ENCODE assay signal across 8 cellular contexts in the genomic region with DNA sequence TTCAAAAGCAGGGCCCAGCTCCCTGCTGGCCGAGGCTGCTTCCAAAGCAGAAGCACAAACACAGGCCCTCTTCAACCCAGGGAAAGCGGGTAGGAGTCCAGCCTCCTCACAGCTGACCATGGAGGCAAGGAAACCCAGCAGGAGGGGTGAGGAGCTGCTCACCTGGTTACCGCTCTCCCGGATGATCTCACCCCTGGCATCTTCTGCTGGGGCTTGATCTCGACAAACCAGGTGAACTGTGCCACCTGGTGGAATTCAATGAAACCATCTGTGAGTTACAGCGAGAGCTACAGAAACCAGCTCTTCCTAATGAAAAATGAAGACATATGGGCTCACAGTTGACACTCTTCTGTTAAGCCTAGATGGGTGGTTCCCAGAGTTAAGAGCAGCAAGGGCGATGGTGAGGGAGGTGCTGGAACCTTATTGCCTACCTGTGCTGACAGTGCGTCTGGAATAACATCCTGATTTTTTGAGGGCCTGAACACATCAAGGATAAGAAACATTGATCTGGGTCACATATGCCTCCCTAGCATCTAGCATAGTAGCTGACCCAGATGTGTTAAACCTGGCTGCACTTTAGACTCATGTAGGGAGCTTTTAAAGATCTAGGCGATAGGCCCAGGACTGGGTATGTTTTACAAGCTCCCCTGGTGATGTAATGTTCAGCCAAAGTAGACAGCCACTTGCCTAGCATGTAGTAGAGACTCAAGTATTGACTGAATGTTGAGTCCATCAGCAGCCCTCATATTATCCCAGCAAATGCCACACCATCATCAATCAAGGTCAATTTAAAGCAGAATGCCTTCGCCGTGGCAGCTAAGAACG. TPM values are rescaled to one million over a fixed set of nuclear protein-coding genes. Genes with fewer than 3 reads are reported as not detected.
DNase-seq lines count a peak whose midpoint lies in the region; ATAC-seq and TF ChIP-seq lines count a peak whose summit lies in the region.

No MANE protein-coding gene starts in this region.

- H3K36me3 Mint-ChIP-seq in neural crest cell (ENCODE audit: low read depth): peaks cover 3% of the 10 kb centered on the region

- peak; percentile 57 for DNase-seq in GM10266 (ENCODE audit: extremely low spot score)
- peak; percentile 57 for DNase-seq in NCI-H2196 treated with DMSO at 0.1 percent for 48 hours (lab: John Stamatoyannopoulos, UW; ENCODE audit: unreplicated experiment)
- peak; percentile 56 for DNase-seq in activated CD4-positive, alpha-beta T cell treated with anti-CD3 and anti-CD28 coated beads, Interleukin-2, amount 50 U/mL, for 1 hour
- peak; percentile 91 for DNase-seq in epithelial cell of esophagus (ENCODE audit: low read depth)
- no peak for DNase-seq in neural crest cell (ENCODE audit: low read depth, low spot score)

- no peak overlapping the region for H3K27ac ChIP-seq in 22Rv1

- no peak overlapping the region for H3K4me3 Mint-ChIP-seq in neural crest cell

- H3K4me1 Mint-ChIP-seq in neural crest cell: peaks cover 31% of the 10 kb centered on the region

- peak; percentile 80 for TF ChIP-seq CTCF in 22Rv1 (IDR thresholded peaks at IDR 0.05)
- TF ChIP-seq CTCF in GM10266 (IDR thresholded peaks at IDR 0.05; ENCODE audit: control insufficient read depth, insufficient read depth, low read depth, missing control alignments): peak; percentile 68
- TF ChIP-seq CTCF in epithelial cell of esophagus (IDR thresholded peaks at IDR 0.05; ENCODE audit: insufficient read depth, low read depth, low read length, missing control alignments): peak; percentile 82
- peak; percentile 75 for TF ChIP-seq CTCF in neural crest cell (conservative IDR thresholded peaks at IDR 0.05)

- H3K27me3 Mint-ChIP-seq in neural crest cell (ENCODE audit: low read depth): no peaks in the 10 kb centered on the region

- ATAC-seq in HG03175 (IDR thresholded peaks at IDR 0.05; ENCODE audit: unreplicated experiment): peak; percentile 47
- no peak for ATAC-seq in GM19324 (IDR thresholded peaks at IDR 0.05; ENCODE audit: low FRiP score, unreplicated experiment)

- no peaks in the 10 kb centered on the region for H3K9me3 Mint-ChIP-seq in neural crest cell

- no peak overlapping the region for H3K4me3 ChIP-seq in epithelial cell of esophagus (ENCODE audit: low read length)

- no peak overlapping the region for H3K27ac Mint-ChIP-seq in neural crest cell (ENCODE audit: unreplicated experiment)

RNA-seq across cellular contexts. Expression of a gene that starts 6.1 kb away (rescaled TPM):
- total RNA-seq in neural crest cell: 8.8 and 9.3 TPM in 2 replicates

RNA-seq across cellular contexts. Expression of a gene that starts 47.1 kb away (rescaled TPM):
- total RNA-seq in neural crest cell: 0.26 TPM in 1 of 2 replicates, not detected in the other
